8 cellular contexts compared by ENCODE assay signal in the genomic region with DNA sequence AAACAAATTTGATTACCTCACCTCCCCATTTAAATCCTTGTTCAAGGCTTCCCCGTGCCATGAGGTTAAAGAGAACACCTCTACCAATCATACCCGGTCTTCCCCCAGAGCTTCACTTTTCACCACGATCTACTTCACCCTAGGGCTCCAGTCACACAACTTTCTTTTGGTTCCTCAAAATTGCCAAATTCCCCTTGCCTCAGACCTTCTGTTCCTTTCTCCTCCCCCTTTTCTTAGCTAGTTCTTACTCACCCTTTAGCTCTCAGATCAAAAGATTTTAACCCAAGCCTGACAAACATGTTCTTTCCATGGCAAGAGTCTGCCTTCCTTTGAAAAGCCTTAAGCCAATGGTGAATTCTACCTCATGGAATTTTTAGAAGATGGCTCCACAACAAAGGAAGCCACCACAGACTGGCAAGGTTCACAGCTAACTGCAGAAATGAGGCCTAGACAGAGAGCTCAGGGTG.
A peak's percentile ranks its signal among the peaks of the same experiment; 100 is the strongest.
DNase-seq lines count a peak whose midpoint lies in the region; ATAC-seq lines count a peak whose summit lies in the region.

No MANE protein-coding gene starts in this region.

- H2AFZ ChIP-seq in ACC112 (ENCODE audit: low read length, unreplicated experiment), result peak overlapping the region; percentile 10

- 0 out of 2 replicates have a peak, but pooled peaks cover 3% of the 10 kb centered on the region for H3K36me3 ChIP-seq in ACC112 (ENCODE audit: insufficient read depth, low read length)

- peak overlapping the region; percentile 69 for H3K4me3 ChIP-seq in ACC112 (ENCODE audit: low read depth, low read length)

- peaks cover 59% of the 10 kb centered on the region for H3K4me1 ChIP-seq in ACC112 (ENCODE audit: control insufficient read depth, insufficient read depth, low read length, unreplicated experiment)

- peak; percentile 60 for ATAC-seq in GM18867 (IDR thresholded peaks at IDR 0.05; ENCODE audit: unreplicated experiment)
- peak; percentile 53 for ATAC-seq in HG03060 (IDR thresholded peaks at IDR 0.05; ENCODE audit: low read depth, unreplicated experiment)

- DNase-seq in SKM-1 treated with dmso at 0.1 percent for 144 hours (lab: John Stamatoyannopoulos, UW; ENCODE audit: unreplicated experiment), result peak; percentile 96
- DNase-seq in hepatic stellate cell (ENCODE audit: low spot score), result peak; percentile 20
- no peak for DNase-seq in NCI-H526 treated with DMSO at 0.1 percent for 48 hours (lab: John Stamatoyannopoulos, UW)
- DNase-seq in amniotic stem cell (lab: John Stamatoyannopoulos, UW), result no peak
- no peak for DNase-seq in middle frontal gyrus (ENCODE audit: extremely low spot score, low spot score)

- H3K27ac ChIP-seq in ACC112 (ENCODE audit: low read depth, low read length), result peak overlapping the region; percentile 92

- H3K79me2 ChIP-seq in ACC112 (ENCODE audit: control insufficient read depth, insufficient read depth, low read length, unreplicated experiment), result peaks cover 50% of the 10 kb centered on the region

- no peaks in the 10 kb centered on the region for H3K27me3 ChIP-seq in ACC112 (ENCODE audit: insufficient read depth, low read length)

Comparison
In these comparisons a context has a peak if more than half of its experiments do, and no peak if none do; other contexts are left out.
1. DNase-seq: peak in SKM-1 treated with dmso at 0.1 percent for 144 hours (single experiment) and hepatic stellate cell (single experiment); none in NCI-H526 treated with DMSO at 0.1 percent for 48 hours (single experiment), amniotic stem cell (single experiment) and middle frontal gyrus (single experiment).